In genomic region chr1:183039985-183040447, GRCh38 we compare ENCODE assay signal across 7 cellular contexts. TPM values are rescaled to one million over a fixed set of nuclear protein-coding genes. Genes with fewer than 3 reads are reported as not detected.
A peak's percentile ranks its signal among the peaks of the same experiment; 100 is the strongest.
DNase-seq lines count a peak whose midpoint lies in the region; ATAC-seq and TF ChIP-seq lines count a peak whose summit lies in the region.

No MANE protein-coding gene starts in this region.

- no peak overlapping the region for H2AFZ ChIP-seq in OCI-LY7 (ENCODE audit: low read length)

- H3K9me3 Mint-ChIP-seq in T-cell = no peaks in the 10 kb centered on the region

- peaks cover 0 to 4% (median 0%) of the 10 kb centered on the region in 3 donors for H3K4me1 Mint-ChIP-seq in T-cell

- no peaks in the 10 kb centered on the region for H3K36me3 Mint-ChIP-seq in T-cell

- H3K36me3 ChIP-seq in HEK293 (ENCODE audit: control insufficient read depth in 2 of 2, insufficient read depth in 1 of 2, low read length in 2 of 2) (no peaks in the 10 kb centered on the region), OCI-LY7 (ENCODE audit: insufficient read depth, low read length) (peaks cover 10% of the 10 kb centered on the region), thyroid gland (no peaks in the 10 kb centered on the region)

- no peaks in the 10 kb centered on the region for H3K9me3 ChIP-seq in HEK293 (ENCODE audit: control insufficient read depth, insufficient read depth, low read depth, low read length)
- no peaks in the 10 kb centered on the region for H3K9me3 ChIP-seq in OCI-LY7 (ENCODE audit: low read length)
- no peaks in the 10 kb centered on the region for H3K9me3 ChIP-seq in thyroid gland

- WGBS in thyroid gland, 2 donors = 15 to 31% methylated on average over 3 of the region's 3 CpGs

- peaks cover 51% of the 10 kb centered on the region for H3K79me2 ChIP-seq in OCI-LY7 (ENCODE audit: insufficient read depth, low read depth, low read length)

- H3K9me2 ChIP-seq in OCI-LY7 (ENCODE audit: insufficient read depth, low read length) = no peaks in the 10 kb centered on the region

- intact Hi-C loops in OCI-LY7 (cut with micrococcal nuclease; ENCODE audit: unreplicated experiment) = no loop called here
- intact Hi-C loops in thyroid gland (cut with DNase I) = no loop called here

- H3K4me3 Mint-ChIP-seq in T-cell = no peak overlapping the region

- H3K27me3 ChIP-seq in foreskin keratinocyte (no peaks in the 10 kb centered on the region), thyroid gland (no peaks in the 10 kb centered on the region)

- BruUV-seq in OCI-LY7 (replicated peaks; lab: Mats Ljungman, UMichigan) = no TSS peak

- H3K27ac ChIP-seq in HEK293 (ENCODE audit: extremely low read depth, low read depth, low read length) = 0 out of 2 replicates have a peak overlapping the region, but pooled peaks have one; percentile 10
- no peak overlapping the region for H3K27ac ChIP-seq in OCI-LY7 (ENCODE audit: low read depth, low read length, poor library complexity, severe bottlenecking)
- H3K27ac ChIP-seq in foreskin keratinocyte = peak overlapping the region; percentile 34
- peak overlapping the region; percentile 0 to 25 (median 12) for H3K27ac ChIP-seq in thyroid gland

- no peak overlapping the region for H3K27ac Mint-ChIP-seq in T-cell

- DNase-seq in OCI-LY7 (ENCODE audit: low spot score) (peak; percentile 48), foreskin keratinocyte (no peak), thyroid gland (no peak), T-cell (no peak)
- DNase-seq in activated CD8-positive, alpha-beta memory T cell treated with anti-CD3 and anti-CD28 coated beads, Interleukin-2, amount 50 U/mL, for 4 hours = no peak
- DNase-seq in activated CD4-positive, alpha-beta T cell treated with anti-CD3 and anti-CD28 coated beads, Interleukin-2, amount 50 U/mL, for 1 hour = no peak

- H3K4me3 ChIP-seq in HEK293 (ENCODE audit: low read depth, low read length) (no peak overlapping the region), OCI-LY7 (ENCODE audit: low read depth, low read length, poor library complexity, severe bottlenecking) (no peak overlapping the region), thyroid gland (replicated peaks in 1 of 3) (no peak overlapping the region)

- H3K4me2 ChIP-seq in OCI-LY7 (ENCODE audit: low read length) = peak overlapping the region; percentile 52

- H4K20me1 ChIP-seq in OCI-LY7 (ENCODE audit: insufficient read depth, low read length) = no peaks in the 10 kb centered on the region

- peaks cover 64 to 72% of the 10 kb centered on the region in 2 donors for H3K27me3 Mint-ChIP-seq in T-cell

- H3K4me1 ChIP-seq in HEK293 (ENCODE audit: control insufficient read depth, insufficient read depth, low read length) = peaks cover 47% of the 10 kb centered on the region
- H3K4me1 ChIP-seq in OCI-LY7 (ENCODE audit: insufficient read depth, low read length, poor library complexity, severe bottlenecking) = peaks cover 32% of the 10 kb centered on the region
- H3K4me1 ChIP-seq in foreskin keratinocyte = peaks cover 13% of the 10 kb centered on the region
- peaks cover 24 to 34% of the 10 kb centered on the region in 2 donors for H3K4me1 ChIP-seq in thyroid gland

- POLR2A ChIA-PET in HEK293 (lab: Yijun Ruan, JAX) = no interaction called here
- POLR2A ChIA-PET in OCI-LY7 (lab: Charles Lee) = interaction anchor here (0.6 to 1.6 kb wide), 4 partner anchors 12 to 1928 kb away, joined by 3 to 8 read pairs (median 3); no protein-coding TSS in a partner anchor
- POLR2A ChIA-PET in T-cell (lab: Charles Lee) = no interaction called here

- TF ChIP-seq CTCF in HEK293 (tag by site-specific recombination; IDR thresholded peaks at IDR 0.05) = no peak
- no peak for TF ChIP-seq CTCF in OCI-LY7 (conservative IDR thresholded peaks at IDR 0.05; ENCODE audit: low read length)
- no peak for TF ChIP-seq CTCF in foreskin keratinocyte (conservative IDR thresholded peaks at IDR 0.05)
- TF ChIP-seq CTCF in thyroid gland (IDR thresholded peaks at IDR 0.05) = no peak

- CTCF ChIA-PET in HEK293 (lab: Yijun Ruan, JAX) = interaction anchor here (1.2 to 1.4 kb wide), 2 partner anchors 13 to 188 kb away, joined by 3 to 6 read pairs; no protein-coding TSS in a partner anchor
- CTCF ChIA-PET in OCI-LY7 (lab: Charles Lee; ENCODE audit: unreplicated experiment) = interaction anchor here (0.7 kb wide), 1 partner anchor 77 kb away, joined by 3 read pairs; no protein-coding TSS in a partner anchor
- CTCF ChIA-PET in T-cell (lab: Charles Lee) = interaction anchor here in 1 of 2 donors (0.5 kb wide), 1 partner anchor 444 kb away, joined by 3 read pairs; no protein-coding TSS in a partner anchor

- TF ChIP-seq POLR2A in thyroid gland (IDR thresholded peaks at IDR 0.05) = no peak

- ATAC-seq in foreskin keratinocyte (no peak), T-cell (replicated peaks in 1 of 4) (no peak)

TF ChIP-seq in HEK293, 187 proteins besides CTCF, POLR2A, EP300 and RAD21 (continues in another document):
- TF ChIP-seq ZNF184 (tag by site-specific recombination; IDR thresholded peaks at IDR 0.05) (peak; percentile 62), ZNF394 (tag by site-specific recombination; IDR thresholded peaks at IDR 0.05; ENCODE audit: borderline replicate concordance) (peak; percentile 49; the same call in 1 of the 2 replicates), OVOL3 (tag by site-specific recombination; IDR thresholded peaks at IDR 0.05) (0 out of 2 replicates have a peak, but pooled peaks have one; percentile 11), ZIC2 (tag by site-specific recombination; IDR thresholded peaks at IDR 0.05) (peak; percentile 99), ZSCAN30 (tag by site-specific recombination; IDR thresholded peaks at IDR 0.05) (0 out of 2 replicates have a peak, but pooled peaks have one; percentile 32), IKZF3 (tag by site-specific recombination; IDR thresholded peaks at IDR 0.05) (peak; percentile 82; the same call in 1 of the 2 replicates), ZNF274 (IDR thresholded peaks at IDR 0.05; ENCODE audit: low read length) (no peak), ZNF274 (tag by site-specific recombination; IDR thresholded peaks at IDR 0.05; ENCODE audit: borderline replicate concordance) (no peak), ZNF561 (tag by site-specific recombination; IDR thresholded peaks at IDR 0.05; ENCODE audit: borderline replicate concordance) (0 out of 2 replicates have a peak, but pooled peaks have one; percentile 60), WT1 (tag by site-specific recombination; IDR thresholded peaks at IDR 0.05) (peak; percentile 79), TSHZ1 (tag by site-specific recombination; IDR thresholded peaks at IDR 0.05; ENCODE audit: borderline replicate concordance) (peak; percentile 62; the same call in 1 of the 2 replicates), GLI2 (tag by site-specific recombination; IDR thresholded peaks at IDR 0.05; ENCODE audit: borderline replicate concordance, low read depth) (peak; percentile 48; the same call in 1 of the 2 replicates), ZBTB1 (tag by site-specific recombination; IDR thresholded peaks at IDR 0.05) (0 out of 2 replicates have a peak, but pooled peaks have one; percentile 38), ZBTB6 (tag by site-specific recombination; IDR thresholded peaks at IDR 0.05) (no peak)

RNA-seq across cellular contexts. Expression of gene LAMC1, which starts 16.8 kb away (rescaled TPM):
- total RNA-seq in OCI-LY7 (2014; rRNA removed; shearing (Covaris generic)) = 24.2 and 26.3 TPM in 2 replicates
- 32.0 and 42.1 TPM in 2 replicates for total RNA-seq in OCI-LY7 (2022)
- 93.6 and 109 TPM in 2 replicates for total RNA-seq in foreskin keratinocyte
- polyA plus RNA-seq in foreskin keratinocyte = 30.3 and 34.0 TPM in 2 replicates
- total RNA-seq in thyroid gland = 100 to 1,000 TPM; 150 to 213 (median 174) TPM
- 1 to 10 TPM in 3 of 5 donors, under 1 TPM in 2; 0.30 to 3.1 (median 2.1) TPM for total RNA-seq in T-cell

Comparison
In these comparisons a context has a peak if more than half of its experiments do, and no peak if none do; other contexts are left out.
1. RNA of gene LAMC1, which starts 16.8 kb away (total RNA-seq): 150 to 213 TPM in thyroid gland, 93.6 to 109 TPM in foreskin keratinocyte and 24.2 to 42.1 TPM in OCI-LY7; 0.30 to 3.1 TPM in T-cell; every median in the first group is over 4 times any median in the second.